Comparison of ENCODE assay signal across 14 cellular contexts in the genomic region with DNA sequence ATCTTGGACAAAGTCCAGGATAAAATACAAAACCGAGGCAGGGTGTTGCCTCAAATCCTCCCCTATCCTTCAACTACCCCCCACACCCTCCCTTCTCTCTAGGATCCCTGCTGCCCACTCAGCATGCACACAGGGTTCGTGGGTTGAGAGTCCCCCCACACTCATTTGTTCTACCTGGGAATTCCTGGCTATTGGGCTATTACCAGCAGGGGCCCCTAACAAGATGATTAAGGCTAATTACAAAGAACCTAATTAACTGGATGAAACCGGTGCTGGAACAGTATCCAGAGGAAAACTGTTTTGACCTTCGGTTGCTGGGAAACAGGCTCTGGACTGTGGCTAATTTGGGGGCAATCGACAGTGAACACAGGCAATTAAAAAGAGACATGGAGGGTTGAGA.
"Had no signal": no experiment of that assay in that cellular context is flagged by ENCODE, and none has a peak within 500 bp of the region (broad histone marks: within the 10 kb centered on the region; RNA-seq: fewer than 3 reads in every experiment).

No MANE protein-coding gene starts in this region.

- H3K27me3 ChIP-seq: esophagus squamous epithelium, left lung, pancreas, thyroid gland had no signal

- H3K27me3 Mint-ChIP-seq: activated naive CD8-positive, alpha-beta T cell had no signal

- H3K9me3 ChIP-seq: esophagus squamous epithelium, left lung, pancreas, thyroid gland had no signal

- H3K27ac Mint-ChIP-seq: activated naive CD8-positive, alpha-beta T cell had no signal

- H3K9me3 Mint-ChIP-seq: neural crest cell had no signal

- DNase-seq: activated CD4-positive, alpha-beta T cell treated with anti-CD3 and anti-CD28 coated beads, Interleukin-2, amount 50 U/mL, for 1 hour; activated CD4-positive, CD25-positive, alpha-beta regulatory T cell; activated gamma-delta T cell; activated T-cell treated with anti-CD3 and anti-CD28 coated beads, Interleukin-2, amount 50 U/mL, for 1 hour; esophagus squamous epithelium; foreskin fibroblast; glutamatergic neuron; left lung; pancreas; T-helper 2 cell; thyroid gland had no signal

- H3K4me2 ChIP-seq: smooth muscle cell had no signal

- H3K36me3 ChIP-seq: pancreas, thyroid gland had no signal

- H3K4me3 ChIP-seq: esophagus squamous epithelium, left lung, pancreas, smooth muscle cell, thyroid gland had no signal

- H3K4me3 Mint-ChIP-seq: activated naive CD8-positive, alpha-beta T cell; neural crest cell had no signal

- H3K27ac ChIP-seq: left lung, pancreas had no signal

- H3K4me1 Mint-ChIP-seq: neural crest cell had no signal

- ATAC-seq: left lung, pancreas had no signal
